ENCODE assay signal across 28 cellular contexts in the genomic region with DNA sequence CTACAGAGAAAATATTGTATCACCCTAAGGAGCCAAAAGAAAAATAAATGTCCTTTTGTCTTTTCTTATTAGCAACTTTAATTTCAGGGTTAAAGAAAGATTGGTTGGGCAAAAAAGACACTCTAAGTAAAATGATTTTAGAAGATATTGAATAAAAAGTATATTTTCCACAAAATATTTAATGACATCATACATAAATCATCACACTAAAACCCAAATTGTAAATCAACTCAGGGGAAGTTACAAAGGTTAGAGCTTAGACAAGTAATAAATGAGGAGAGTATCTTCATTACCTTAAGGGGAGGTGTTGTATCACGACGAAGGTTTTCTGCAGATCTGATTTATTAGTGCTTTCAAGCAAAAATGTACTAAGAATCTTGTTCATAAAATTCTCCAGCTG.
"Had no signal": no experiment of that assay in that cellular context is flagged by ENCODE, and none has a peak within 500 bp of the region (broad histone marks: within the 10 kb centered on the region; RNA-seq: fewer than 3 reads in every experiment).

No MANE protein-coding gene starts in this region.

- ATAC-seq: effector memory CD8-positive, alpha-beta T cell; esophagus mucosa; gastrocnemius medialis; heart left ventricle; left colon; left lung; left ventricle myocardium superior; lower lobe of right lung; mucosa of descending colon had no signal

- H3K4me2 ChIP-seq: hepatocyte had no signal

- DNase-seq: colonic mucosa; cortex of kidney; effector CD8-positive, alpha-beta T cell; effector memory CD8-positive, alpha-beta T cell; erythroblast; esophagus squamous epithelium; foreskin fibroblast; foreskin melanocyte; gastrocnemius medialis; heart left ventricle; hypothalamus; immature natural killer cell; islet precursor cell; kidney; kidney glomerular epithelial cell; left colon; left lung; left ventricle myocardium superior; lower lobe of right lung; mesenchymal stem cell; mucosa of descending colon had no signal

- FAIRE-seq: endometrium, kidney had no signal

- H3K4me1 ChIP-seq: colonic mucosa, esophagus squamous epithelium, gastrocnemius medialis, heart left ventricle, left lung, lower lobe of right lung had no signal

- H3K79me2 ChIP-seq: hepatocyte had no signal

- H3K27ac ChIP-seq: colonic mucosa, epithelial cell of prostate, esophagus squamous epithelium, gastrocnemius medialis, heart left ventricle, hepatocyte, left lung, lower lobe of right lung had no signal

- H3K4me3 ChIP-seq: colonic mucosa, esophagus squamous epithelium, gastrocnemius medialis, heart left ventricle, hepatocyte, left lung, lower lobe of right lung, mucosa of descending colon had no signal

- H3K36me3 ChIP-seq: colonic mucosa, esophagus squamous epithelium, gastrocnemius medialis, heart left ventricle, left lung, lower lobe of right lung had no signal

- H3K27me3 Mint-ChIP-seq: dendritic cell treated with granulocyte-macrophage colony-stimulating factor and Interleukin-4, amounts not matched to agents 40 ng/mL and 50 ng/mL, for 4 days; effector memory CD8-positive, alpha-beta T cell had no signal

- H3K9me3 Mint-ChIP-seq: dendritic cell treated with granulocyte-macrophage colony-stimulating factor and Interleukin-4, amounts not matched to agents 40 ng/mL and 50 ng/mL, for 4 days; effector memory CD8-positive, alpha-beta T cell; endodermal cell had no signal

- H3K36me3 Mint-ChIP-seq: mesothelial cell of epicardium had no signal

- H3K4me3 Mint-ChIP-seq: dendritic cell treated with granulocyte-macrophage colony-stimulating factor and Interleukin-4, amounts not matched to agents 40 ng/mL and 50 ng/mL, for 4 days; effector memory CD8-positive, alpha-beta T cell; endodermal cell; immature natural killer cell; mesothelial cell of epicardium had no signal

- H3K9me3 ChIP-seq: colonic mucosa, esophagus squamous epithelium, gastrocnemius medialis, heart left ventricle, left lung, lower lobe of right lung, mucosa of descending colon had no signal

- H3K27ac Mint-ChIP-seq: dendritic cell treated with granulocyte-macrophage colony-stimulating factor and Interleukin-4, amounts not matched to agents 40 ng/mL and 50 ng/mL, for 4 days; effector memory CD8-positive, alpha-beta T cell; endodermal cell; immature natural killer cell; mesothelial cell of epicardium had no signal

- H2AFZ ChIP-seq: hepatocyte had no signal

- H3K27me3 ChIP-seq: colonic mucosa, esophagus squamous epithelium, gastrocnemius medialis, heart left ventricle, hepatocyte, left lung had no signal

- H3K4me1 Mint-ChIP-seq: endodermal cell, immature natural killer cell had no signal
